In the genomic region with DNA sequence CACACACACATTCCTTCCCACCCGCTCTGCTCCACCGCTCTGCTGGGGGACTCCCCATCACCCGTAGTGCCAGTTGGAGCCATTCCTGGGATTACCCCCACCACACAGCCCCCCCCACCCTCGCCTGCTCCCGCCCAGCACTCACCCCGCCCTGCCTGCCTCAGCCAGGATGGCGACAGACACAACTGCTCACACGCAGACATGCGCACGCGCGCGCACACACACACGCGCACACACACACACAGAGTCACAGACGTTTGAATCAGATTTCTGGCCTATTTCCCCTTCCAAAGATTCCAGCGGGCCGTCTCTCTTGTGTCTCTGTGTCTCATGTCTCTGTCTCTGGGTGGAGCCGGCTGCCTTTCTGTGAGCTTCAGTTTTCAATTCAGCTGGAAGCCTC, we compare ENCODE assay signal across 9 cellular contexts. TPM values are rescaled to one million over a fixed set of nuclear protein-coding genes. Genes with fewer than 3 reads are reported as not detected.
DNase-seq lines count a peak whose midpoint lies in the region; ATAC-seq and TF ChIP-seq lines count a peak whose summit lies in the region.
"Had no signal": no experiment of that assay in that cellular context is flagged by ENCODE, and none has a peak within 500 bp of the region (broad histone marks: within the 10 kb centered on the region; RNA-seq: fewer than 3 reads in every experiment).

No MANE protein-coding gene starts in this region.

- TF ChIP-seq CTCF in HFF-Myc (IDR thresholded peaks at IDR 0.05; ENCODE audit: low read depth, low read length, missing control alignments), result no peak

- peak overlapping the region; percentile 60 for H3K4me3 ChIP-seq in ACC112 (ENCODE audit: low read depth, low read length)
- H3K4me3 ChIP-seq in HFF-Myc (replicated peaks; ENCODE audit: low read depth, low read length), result no peak overlapping the region

- ATAC-seq in memory B cell (ENCODE audit: low read depth) (no peak), GM19395 (IDR thresholded peaks at IDR 0.05; ENCODE audit: unreplicated experiment) (no peak)

- peak; percentile 45 for DNase-seq in HFF-Myc (ENCODE audit: extremely low read depth, low read depth)
- peak in 41 of 61 donors; percentile 4 to 79 (median 39) for DNase-seq in caudate nucleus (lab: John Stamatoyannopoulos, UW)
- DNase-seq in memory B cell (ENCODE audit: low spot score in 2 of 2), result no peak
- DNase-seq in NCI-H774 (lab: John Stamatoyannopoulos, UW), result no peak
- DNase-seq in immature natural killer cell, result no peak
- no peak for DNase-seq in SK-N-DZ (ENCODE audit: low spot score)
- DNase-seq: NCI-H146 had no signal

- H3K27ac Mint-ChIP-seq in memory B cell (peak overlapping the region; percentile 39), immature natural killer cell (peak overlapping the region in 1 of 6 donors; percentile 55)

- H3K27me3 Mint-ChIP-seq in memory B cell (peaks cover 29% of the 10 kb centered on the region), immature natural killer cell (ENCODE audit: low read depth in 3 of 3) (peaks cover 12 to 36% (median 23%) of the 10 kb centered on the region in 3 donors)

- peaks cover 18% of the 10 kb centered on the region for H3K4me1 ChIP-seq in ACC112 (ENCODE audit: control insufficient read depth, insufficient read depth, low read length, unreplicated experiment)

- H3K9me3 Mint-ChIP-seq in memory B cell (no peaks in the 10 kb centered on the region), immature natural killer cell (no peaks in the 10 kb centered on the region)

- H3K36me3 ChIP-seq in ACC112 (ENCODE audit: insufficient read depth, low read length), result no peaks in the 10 kb centered on the region

- no peaks in the 10 kb centered on the region for H3K36me3 Mint-ChIP-seq in memory B cell
- H3K36me3 Mint-ChIP-seq in immature natural killer cell, result no peaks in the 10 kb centered on the region

- H3K27me3 ChIP-seq in ACC112 (ENCODE audit: insufficient read depth, low read length), result peaks cover 28% of the 10 kb centered on the region

- H2AFZ ChIP-seq in ACC112 (ENCODE audit: low read length, unreplicated experiment), result peak overlapping the region; percentile 32

- H3K4me3 Mint-ChIP-seq in memory B cell (no peak overlapping the region), immature natural killer cell (no peak overlapping the region)

- peak overlapping the region; percentile 37; the same call in 1 of the 2 replicates for H3K27ac ChIP-seq in ACC112 (ENCODE audit: low read depth, low read length)
- H3K27ac ChIP-seq in caudate nucleus (ENCODE audit: low read depth, low read length), result peak overlapping the region; percentile 90

- no peaks in the 10 kb centered on the region for H3K79me2 ChIP-seq in ACC112 (ENCODE audit: control insufficient read depth, insufficient read depth, low read length, unreplicated experiment)

- peaks cover 19% of the 10 kb centered on the region for H3K4me1 Mint-ChIP-seq in memory B cell
- H3K4me1 Mint-ChIP-seq in immature natural killer cell, result peaks cover 7 to 8% of the 10 kb centered on the region in 2 donors

RNA-seq across cellular contexts. Expression of a gene that starts 4.4 kb away (rescaled TPM):
- polyA plus RNA-seq in immature natural killer cell, result not detected
- polyA plus RNA-seq in SK-N-DZ (2014; cell fraction: cytosol; rRNA removed), result not detected in 2 replicates
- polyA plus RNA-seq in SK-N-DZ (2014; cell fraction: nucleus; rRNA removed), result not detected in 2 replicates

RNA-seq across cellular contexts. Expression of a gene that starts 17.9 kb away (rescaled TPM):
- polyA plus RNA-seq in immature natural killer cell, result 10 to 100 TPM in 1 of 3 donors, 1 to 10 TPM in 2; 9.8 to 23.0 (median 9.9) TPM
- 6.2 and 14.0 TPM in 2 replicates for polyA plus RNA-seq in SK-N-DZ (2014; cell fraction: cytosol; rRNA removed)
- 69.2 and 130 TPM in 2 replicates for polyA plus RNA-seq in SK-N-DZ (2014; cell fraction: nucleus; rRNA removed)

RNA-seq across cellular contexts. Expression of a gene that starts 32.4 kb away (rescaled TPM):
- not detected for polyA plus RNA-seq in immature natural killer cell
- polyA plus RNA-seq in SK-N-DZ (2014; cell fraction: cytosol; rRNA removed), result 0.07 and 0.21 TPM in 2 replicates
- polyA plus RNA-seq in SK-N-DZ (2014; cell fraction: nucleus; rRNA removed), result 0.03 TPM in 1 of 2 replicates, not detected in the other

RNA-seq across cellular contexts. Expression of a gene that starts 56.7 kb away (rescaled TPM):
- polyA plus RNA-seq in immature natural killer cell, result under 1 TPM in 1 of 3 donors, not detected in 2; 1.00 TPM
- polyA plus RNA-seq in SK-N-DZ (2014; cell fraction: cytosol; rRNA removed), result not detected in 2 replicates
- not detected in 2 replicates for polyA plus RNA-seq in SK-N-DZ (2014; cell fraction: nucleus; rRNA removed)

Comparison
In these comparisons a context has a peak if more than half of its experiments do, and no peak if none do; other contexts are left out.
1. DNase-seq: peak in HFF-Myc (single experiment) and caudate nucleus (41 of 61); none in memory B cell (0 of 2), NCI-H774 (single experiment), immature natural killer cell (0 of 3) and SK-N-DZ (single experiment).